In genomic region chrX:74614193-74614909, GRCh38 we compare ENCODE assay signal across 1 cellular context.
TF ChIP-seq lines count a peak whose summit lies in the region.

A gene with protein sequence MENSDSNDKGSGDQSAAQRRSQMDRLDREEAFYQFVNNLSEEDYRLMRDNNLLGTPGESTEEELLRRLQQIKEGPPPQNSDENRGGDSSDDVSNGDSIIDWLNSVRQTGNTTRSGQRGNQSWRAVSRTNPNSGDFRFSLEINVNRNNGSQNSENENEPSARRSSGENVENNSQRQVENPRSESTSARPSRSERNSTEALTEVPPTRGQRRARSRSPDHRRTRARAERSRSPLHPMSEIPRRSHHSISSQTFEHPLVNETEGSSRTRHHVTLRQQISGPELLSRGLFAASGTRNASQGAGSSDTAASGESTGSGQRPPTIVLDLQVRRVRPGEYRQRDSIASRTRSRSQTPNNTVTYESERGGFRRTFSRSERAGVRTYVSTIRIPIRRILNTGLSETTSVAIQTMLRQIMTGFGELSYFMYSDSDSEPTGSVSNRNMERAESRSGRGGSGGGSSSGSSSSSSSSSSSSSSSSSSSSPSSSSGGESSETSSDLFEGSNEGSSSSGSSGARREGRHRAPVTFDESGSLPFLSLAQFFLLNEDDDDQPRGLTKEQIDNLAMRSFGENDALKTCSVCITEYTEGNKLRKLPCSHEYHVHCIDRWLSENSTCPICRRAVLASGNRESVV (minus strand): TSS chrX:74614624. CDS start chrX:74595977, 18,647 bp downstream.

TF ChIP-seq in K562, 482 proteins besides CTCF, POLR2A, EP300 and RAD21 (continued from another document and continues in another):
- TF ChIP-seq, protein P1, sequence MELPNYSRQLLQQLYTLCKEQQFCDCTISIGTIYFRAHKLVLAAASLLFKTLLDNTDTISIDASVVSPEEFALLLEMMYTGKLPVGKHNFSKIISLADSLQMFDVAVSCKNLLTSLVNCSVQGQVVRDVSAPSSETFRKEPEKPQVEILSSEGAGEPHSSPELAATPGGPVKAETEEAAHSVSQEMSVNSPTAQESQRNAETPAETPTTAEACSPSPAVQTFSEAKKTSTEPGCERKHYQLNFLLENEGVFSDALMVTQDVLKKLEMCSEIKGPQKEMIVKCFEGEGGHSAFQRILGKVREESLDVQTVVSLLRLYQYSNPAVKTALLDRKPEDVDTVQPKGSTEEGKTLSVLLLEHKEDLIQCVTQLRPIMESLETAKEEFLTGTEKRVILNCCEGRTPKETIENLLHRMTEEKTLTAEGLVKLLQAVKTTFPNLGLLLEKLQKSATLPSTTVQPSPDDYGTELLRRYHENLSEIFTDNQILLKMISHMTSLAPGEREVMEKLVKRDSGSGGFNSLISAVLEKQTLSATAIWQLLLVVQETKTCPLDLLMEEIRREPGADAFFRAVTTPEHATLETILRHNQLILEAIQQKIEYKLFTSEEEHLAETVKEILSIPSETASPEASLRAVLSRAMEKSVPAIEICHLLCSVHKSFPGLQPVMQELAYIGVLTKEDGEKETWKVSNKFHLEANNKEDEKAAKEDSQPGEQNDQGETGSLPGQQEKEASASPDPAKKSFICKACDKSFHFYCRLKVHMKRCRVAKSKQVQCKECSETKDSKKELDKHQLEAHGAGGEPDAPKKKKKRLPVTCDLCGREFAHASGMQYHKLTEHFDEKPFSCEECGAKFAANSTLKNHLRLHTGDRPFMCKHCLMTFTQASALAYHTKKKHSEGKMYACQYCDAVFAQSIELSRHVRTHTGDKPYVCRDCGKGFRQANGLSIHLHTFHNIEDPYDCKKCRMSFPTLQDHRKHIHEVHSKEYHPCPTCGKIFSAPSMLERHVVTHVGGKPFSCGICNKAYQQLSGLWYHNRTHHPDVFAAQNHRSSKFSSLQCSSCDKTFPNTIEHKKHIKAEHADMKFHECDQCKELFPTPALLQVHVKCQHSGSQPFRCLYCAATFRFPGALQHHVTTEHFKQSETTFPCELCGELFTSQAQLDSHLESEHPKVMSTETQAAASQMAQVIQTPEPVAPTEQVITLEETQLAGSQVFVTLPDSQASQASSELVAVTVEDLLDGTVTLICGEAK (IDR thresholded peaks at IDR 0.05), result peak; percentile 85
- TF ChIP-seq, protein P1 (CRISPR knock-in tag; IDR thresholded peaks at IDR 0.05), result no peak
- no peak for TF ChIP-seq SRF (CRISPR knock-in tag; IDR thresholded peaks at IDR 0.05)
- peak; percentile 63 for TF ChIP-seq MYC (IDR thresholded peaks at IDR 0.05; ENCODE audit: low read depth, low read length)
- TF ChIP-seq MYC (CRISPR knock-in tag; IDR thresholded peaks at IDR 0.05; ENCODE audit: borderline replicate concordance, low read depth), result no peak
- TF ChIP-seq CXXC5 (CRISPR knock-in tag; IDR thresholded peaks at IDR 0.05), result peak; percentile 77
- no peak for TF ChIP-seq NR2C2 (CRISPR knock-in tag; IDR thresholded peaks at IDR 0.05)
- TF ChIP-seq NR2C2 (tag; IDR thresholded peaks at IDR 0.05), result no peak
- no peak for TF ChIP-seq ILF3 (IDR thresholded peaks at IDR 0.05; ENCODE audit: borderline replicate concordance)
- peak; percentile 64 for TF ChIP-seq RFX1 (IDR thresholded peaks at IDR 0.05)
- peak; percentile 59 for TF ChIP-seq ELF1 (tag; IDR thresholded peaks at IDR 0.05)
- TF ChIP-seq SIN3B (IDR thresholded peaks at IDR 0.05; ENCODE audit: low read depth), result no peak
- TF ChIP-seq ZNF395 (CRISPR knock-in tag; IDR thresholded peaks at IDR 0.05), result no peak
- peak; percentile 55; the same call in 1 of the 2 replicates for TF ChIP-seq FOXJ2 (tag; IDR thresholded peaks at IDR 0.05)
- no peak for TF ChIP-seq ATF1 (CRISPR knock-in tag; IDR thresholded peaks at IDR 0.05)
- TF ChIP-seq ATF1 (tag; IDR thresholded peaks at IDR 0.05), result peak; percentile 91
- no peak for TF ChIP-seq GTF2A2 (tag; IDR thresholded peaks at IDR 0.05)
- TF ChIP-seq POLR2AphosphoS5 (IDR thresholded peaks at IDR 0.05; ENCODE audit: control insufficient read depth, insufficient read depth, low read depth, low read length), result no peak; the same call in 1 of the 2 replicates
- peak; percentile 55; the same call in 1 of the 2 replicates for TF ChIP-seq SP1 (CRISPR knock-in tag; IDR thresholded peaks at IDR 0.05)
- TF ChIP-seq TAF1 (IDR thresholded peaks at IDR 0.05; ENCODE audit: control insufficient read depth, extremely low read depth, insufficient read depth, low read length, severe bottlenecking), result peak; percentile 79
- TF ChIP-seq KLF1 (tag; IDR thresholded peaks at IDR 0.05), result 0 out of 2 replicates have a peak, but pooled peaks have one; percentile 28
- peak; percentile 36; the same call in 1 of the 2 replicates for TF ChIP-seq RNF2 (IDR thresholded peaks at IDR 0.05)
- TF ChIP-seq NFYB (IDR thresholded peaks at IDR 0.05; ENCODE audit: extremely low read depth, insufficient read length), result peak; percentile 22
- peak; percentile 57; the same call in 1 of the 2 replicates for TF ChIP-seq TFAP4 (CRISPR knock-in tag; IDR thresholded peaks at IDR 0.05; ENCODE audit: borderline replicate concordance)
- no peak for TF ChIP-seq ZNF282 (CRISPR knock-in tag; IDR thresholded peaks at IDR 0.05)
- peak; percentile 63 for TF ChIP-seq PKNOX1 (IDR thresholded peaks at IDR 0.05)
- TF ChIP-seq NCOR1 (IDR thresholded peaks at IDR 0.05), result 0 out of 2 replicates have a peak, but pooled peaks have one; percentile 7
- no peak for TF ChIP-seq BRCA1 (IDR thresholded peaks at IDR 0.05)
- TF ChIP-seq BRCA1 (CRISPR knock-in tag; IDR thresholded peaks at IDR 0.05), result no peak
- TF ChIP-seq TAF9B (IDR thresholded peaks at IDR 0.05; ENCODE audit: partially characterized antibody), result peak; percentile 52
- peak; percentile 88 for TF ChIP-seq POLR2G (IDR thresholded peaks at IDR 0.05; ENCODE audit: low read depth, low read length)
- TF ChIP-seq RBBP5 (IDR thresholded peaks at IDR 0.05; ENCODE audit: borderline replicate concordance, insufficient read depth, low read length, poor library complexity, severe bottlenecking), result no peak
- TF ChIP-seq ATF7 (IDR thresholded peaks at IDR 0.05), result peak; percentile 64
- no peak for TF ChIP-seq SETDB1 (IDR thresholded peaks at IDR 0.05; ENCODE audit: low read length)
- peak; percentile 26 to 54; a peak in 2 of 4 replicates for TF ChIP-seq ETV6 (IDR thresholded peaks at IDR 0.05; ENCODE audit: borderline replicate concordance in 1 of 2, low read depth in 2 of 2, low read length in 1 of 2)
- TF ChIP-seq ETV6 (CRISPR knock-in tag; IDR thresholded peaks at IDR 0.05; ENCODE audit: borderline replicate concordance), result no peak
- peak; percentile 84 for TF ChIP-seq CREM (IDR thresholded peaks at IDR 0.05; ENCODE audit: low read depth)
- peak; percentile 33 to 74 for TF ChIP-seq E2F6 (IDR thresholded peaks at IDR 0.05; ENCODE audit: borderline replicate concordance in 1 of 2, extremely low read depth in 1 of 2, insufficient read depth in 1 of 2, insufficient read length in 1 of 2, low read depth in 1 of 2, low read length in 1 of 2, poor library complexity in 1 of 2, severe bottlenecking in 1 of 2)
- peak; percentile 52 to 92 (median 82) for TF ChIP-seq YY1 (IDR thresholded peaks at IDR 0.05; ENCODE audit: borderline replicate concordance in 1 of 3, control insufficient read depth in 1 of 3, extremely low read depth in 1 of 3, insufficient read depth in 3 of 3, insufficient read length in 1 of 3, insufficient replicate concordance in 2 of 3, low read depth in 1 of 3, low read length in 2 of 3)
- TF ChIP-seq RBFOX2 (IDR thresholded peaks at IDR 0.05; ENCODE audit: low read depth, low read length), result peak; percentile 95
- no peak for TF ChIP-seq GTF3C2 (IDR thresholded peaks at IDR 0.05; ENCODE audit: borderline replicate concordance, extremely low read depth, insufficient read length)
- TF ChIP-seq SRSF1 (IDR thresholded peaks at IDR 0.05; ENCODE audit: low read depth, low read length), result no peak
- peak; percentile 81 for TF ChIP-seq L3MBTL2 (IDR thresholded peaks at IDR 0.05)
